In the genomic region with DNA sequence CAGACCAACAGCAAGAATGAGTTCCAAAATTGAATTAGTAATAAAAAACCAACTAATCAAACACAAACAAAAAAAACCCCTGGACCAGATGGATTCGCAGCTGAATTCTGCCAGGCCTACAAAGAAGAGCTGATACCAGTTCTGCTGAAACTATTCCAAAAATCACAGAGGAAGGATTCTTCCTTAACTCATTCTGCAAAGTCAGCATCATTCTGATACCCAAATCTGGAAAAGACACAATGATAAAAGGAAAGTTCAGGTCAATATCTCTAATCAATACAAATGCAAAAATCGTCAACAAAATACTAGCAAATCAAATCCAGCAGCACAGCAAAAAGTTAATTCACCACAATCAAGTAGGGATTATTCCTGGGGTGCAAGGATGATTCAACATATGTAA, we compare ENCODE assay signal across 2 cellular contexts.
TF ChIP-seq lines count a peak whose summit lies in the region.

No MANE protein-coding gene starts in this region.

TF ChIP-seq in HepG2, 621 proteins besides CTCF, POLR2A, EP300 and RAD21:
- no peak for TF ChIP-seq KDM3A (CRISPR knock-in tag; IDR thresholded peaks at IDR 0.05; ENCODE audit: low read depth)
- TF ChIP-seq TCF12 (IDR thresholded peaks at IDR 0.05): no peak
- TF ChIP-seq TCF12 (CRISPR knock-in tag; IDR thresholded peaks at IDR 0.05): no peak
- no peak for TF ChIP-seq AHR (CRISPR knock-in tag; IDR thresholded peaks at IDR 0.05)
- TF ChIP-seq MAFF (IDR thresholded peaks at IDR 0.05; ENCODE audit: low read depth, low read length): peak; percentile 75
- TF ChIP-seq NR2C2 (CRISPR knock-in tag; IDR thresholded peaks at IDR 0.05; ENCODE audit: borderline replicate concordance): no peak
- TF ChIP-seq MAFK (conservative IDR thresholded peaks at IDR 0.05 in 1 of 2, IDR thresholded peaks at IDR 0.05 in 1 of 2; ENCODE audit: low read length in 2 of 2): peak; percentile 77 to 83

TF ChIP-seq in K562, 482 proteins besides CTCF, POLR2A, EP300 and RAD21:
- peak; percentile 64; the same call in 1 of the 2 replicates for TF ChIP-seq ZNF316 (IDR thresholded peaks at IDR 0.05)
- peak; percentile 31 for TF ChIP-seq C11orf30 (IDR thresholded peaks at IDR 0.05; ENCODE audit: low read depth)
- peak; percentile 42; the same call in 1 of the 2 replicates for TF ChIP-seq MAFG (tag; conservative IDR thresholded peaks at IDR 0.05)
- TF ChIP-seq, protein P1, sequence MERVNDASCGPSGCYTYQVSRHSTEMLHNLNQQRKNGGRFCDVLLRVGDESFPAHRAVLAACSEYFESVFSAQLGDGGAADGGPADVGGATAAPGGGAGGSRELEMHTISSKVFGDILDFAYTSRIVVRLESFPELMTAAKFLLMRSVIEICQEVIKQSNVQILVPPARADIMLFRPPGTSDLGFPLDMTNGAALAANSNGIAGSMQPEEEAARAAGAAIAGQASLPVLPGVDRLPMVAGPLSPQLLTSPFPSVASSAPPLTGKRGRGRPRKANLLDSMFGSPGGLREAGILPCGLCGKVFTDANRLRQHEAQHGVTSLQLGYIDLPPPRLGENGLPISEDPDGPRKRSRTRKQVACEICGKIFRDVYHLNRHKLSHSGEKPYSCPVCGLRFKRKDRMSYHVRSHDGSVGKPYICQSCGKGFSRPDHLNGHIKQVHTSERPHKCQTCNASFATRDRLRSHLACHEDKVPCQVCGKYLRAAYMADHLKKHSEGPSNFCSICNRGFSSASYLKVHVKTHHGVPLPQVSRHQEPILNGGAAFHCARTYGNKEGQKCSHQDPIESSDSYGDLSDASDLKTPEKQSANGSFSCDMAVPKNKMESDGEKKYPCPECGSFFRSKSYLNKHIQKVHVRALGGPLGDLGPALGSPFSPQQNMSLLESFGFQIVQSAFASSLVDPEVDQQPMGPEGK (CRISPR knock-in tag; IDR thresholded peaks at IDR 0.05; ENCODE audit: borderline replicate concordance): no peak
